24 cellular contexts compared by ENCODE assay signal in genomic region chr21:38112219-38112789, GRCh38.
DNase-seq lines count a peak whose midpoint lies in the region; ATAC-seq, FAIRE-seq and TF ChIP-seq lines count a peak whose summit lies in the region.
"Had no signal": no experiment of that assay in that cellular context is flagged by ENCODE, and none has a peak within 500 bp of the region (broad histone marks: within the 10 kb centered on the region; RNA-seq: fewer than 3 reads in every experiment).

No MANE protein-coding gene starts in this region.

- TF ChIP-seq RAD21 in K562 (CRISPR knock-in tag; conservative IDR thresholded peaks at IDR 0.05 in 1 of 2, IDR thresholded peaks at IDR 0.05 in 1 of 2) = no peak

- in situ Hi-C loops in K562 (cut with MboI) = no loop called here

- POLR2A ChIA-PET in CD8-positive, alpha-beta memory T cell (lab: Charles Lee) = no interaction called here
- POLR2A ChIA-PET in K562 (lab: Yijun Ruan, JAX) = interaction anchor here (0.6 to 2.5 kb wide), 8 partner anchors 8 to 1393 kb away, joined by 3 to 22 read pairs (median 4); no protein-coding TSS in a partner anchor

- WGBS in K562 (ENCODE audit: insufficient coverage, low coverage, missing lambda C conversion rate) = 12% methylated on average over 3 of the region's 3 CpGs

- no peak for TF ChIP-seq EP300 in K562 (IDR thresholded peaks at IDR 0.05; ENCODE audit: low read length)

- peaks cover 10% of the 10 kb centered on the region for H3K9me3 Mint-ChIP-seq in activated naive CD4-positive, alpha-beta T cell treated with anti-CD3 and anti-CD28 coated beads, Interleukin-2, amount 10 ng/mL, durations not matched to agents 7 days and 5 days
- H3K9me3 Mint-ChIP-seq in CD8-positive, alpha-beta memory T cell = peaks cover 0 to 4% (median 0%) of the 10 kb centered on the region in 5 donors
- H3K9me3 Mint-ChIP-seq: CD4-positive, alpha-beta T cell; CD8-positive, alpha-beta T cell had no signal

- H3K27ac ChIP-seq in CD8-positive, alpha-beta memory T cell (ENCODE audit: low read depth, low read length) = peak overlapping the region; percentile 64
- H3K27ac ChIP-seq in K562 (ENCODE audit: extremely low read depth, low read depth, low read length) = peak overlapping the region; percentile 76
- H3K27ac ChIP-seq: 22Rv1; A549; BLaER1 treated with 17β-estradiol and CSF1 and Interleukin-3, amounts not matched to agents 10 nM and 100 nM; C4-2B had no signal

- ATAC-seq in K562 = peak; percentile 74
- ATAC-seq: A549; CD8-positive, alpha-beta T cell; GM12878 had no signal

- H3K4me3 ChIP-seq in CD8-positive, alpha-beta memory T cell (ENCODE audit: low read length) = no peak overlapping the region
- peak overlapping the region; percentile 35 for H3K4me3 ChIP-seq in K562
- H3K4me3 ChIP-seq: A549; BLaER1 treated with 17β-estradiol and CSF1 and Interleukin-3, amounts not matched to agents 10 nM and 100 nM; GM12878 had no signal

- peak; percentile 11 for FAIRE-seq in K562 (lab: Jason Lieb, UNC)
- FAIRE-seq: A549, GM12878, GM12892, GM18507 had no signal

- H3K4me2 ChIP-seq in K562 (ENCODE audit: insufficient read depth, low read length) = peak overlapping the region; percentile 86
- H3K4me2 ChIP-seq: A549; BLaER1 treated with 17β-estradiol and CSF1 and Interleukin-3, amounts not matched to agents 10 nM and 100 nM had no signal

- H3K27me3 Mint-ChIP-seq in activated naive CD4-positive, alpha-beta T cell treated with anti-CD3 and anti-CD28 coated beads, Interleukin-2, amount 10 ng/mL, durations not matched to agents 7 days and 5 days = peaks cover 4% of the 10 kb centered on the region
- H3K27me3 Mint-ChIP-seq in CD8-positive, alpha-beta memory T cell = peaks cover 0 to 5% of the 10 kb centered on the region in 2 donors
- H3K27me3 Mint-ChIP-seq: B cell had no signal

- H3K9me3 ChIP-seq in CD8-positive, alpha-beta memory T cell (ENCODE audit: low read length) = no peaks in the 10 kb centered on the region
- no peaks in the 10 kb centered on the region for H3K9me3 ChIP-seq in K562 (replicated peaks; ENCODE audit: control insufficient read depth, insufficient read depth, low read depth, low read length)
- H3K9me3 ChIP-seq: A549 had no signal

- CTCF ChIA-PET in activated naive CD4-positive, alpha-beta T cell treated with anti-CD3 and anti-CD28 coated beads, Interleukin-2, amount 10 ng/mL, durations not matched to agents 7 days and 5 days (lab: Charles Lee) = no interaction called here
- CTCF ChIA-PET in CD8-positive, alpha-beta memory T cell (lab: Charles Lee) = no interaction called here
- CTCF ChIA-PET in K562 (lab: Yijun Ruan, JAX; ENCODE audit: low intra/inter-chr PET ratio) = no interaction called here

- no peak for TF ChIP-seq POLR2A in K562 (conservative IDR thresholded peaks at IDR 0.05)

- peaks cover 87% of the 10 kb centered on the region for H3K79me2 ChIP-seq in K562 (ENCODE audit: control insufficient read depth, insufficient read depth, low read length)

- peak overlapping the region; percentile 63; the same call in 1 of the 2 replicates for H2AFZ ChIP-seq in K562 (ENCODE audit: low read depth, low read length)

- peak overlapping the region; percentile 27 to 53; a peak in 2 of 4 replicates for H3K9ac ChIP-seq in K562 (ENCODE audit: insufficient read depth in 1 of 2, low read depth in 2 of 2, low read length in 2 of 2)
- H3K9ac ChIP-seq: BLaER1 treated with 17β-estradiol and CSF1 and Interleukin-3, amounts not matched to agents 10 nM and 100 nM had no signal

- TF ChIP-seq CTCF in K562 (IDR thresholded peaks at IDR 0.05 in 2 of 3, conservative IDR thresholded peaks at IDR 0.05 in 1 of 3; ENCODE audit: insufficient read depth in 2 of 3, low read depth in 1 of 3, low read length in 3 of 3) = no peak

- peak overlapping the region; percentile 67 for H3K27ac Mint-ChIP-seq in activated naive CD4-positive, alpha-beta T cell treated with anti-CD3 and anti-CD28 coated beads, Interleukin-2, amount 10 ng/mL, durations not matched to agents 7 days and 5 days
- H3K27ac Mint-ChIP-seq in CD8-positive, alpha-beta memory T cell = peak overlapping the region in 1 of 8 donors; percentile 8
- H3K27ac Mint-ChIP-seq: B cell; CD4-positive, alpha-beta T cell; CD8-positive, alpha-beta T cell had no signal

- intact Hi-C loops in K562 (cut with micrococcal nuclease) = no loop called here

- H3K4me3 Mint-ChIP-seq in activated naive CD4-positive, alpha-beta T cell treated with anti-CD3 and anti-CD28 coated beads, Interleukin-2, amount 10 ng/mL, durations not matched to agents 7 days and 5 days = no peak overlapping the region
- peak overlapping the region in 1 of 7 donors; percentile 3 for H3K4me3 Mint-ChIP-seq in CD8-positive, alpha-beta memory T cell
- H3K4me3 Mint-ChIP-seq: B cell; CD4-positive, alpha-beta T cell; CD8-positive, alpha-beta T cell had no signal

- no peaks in the 10 kb centered on the region for H3K4me1 ChIP-seq in CD8-positive, alpha-beta memory T cell (ENCODE audit: insufficient read depth, low read length)
- H3K4me1 ChIP-seq in K562 (replicated peaks in 1 of 2; ENCODE audit: control insufficient read depth in 2 of 2, insufficient read depth in 2 of 2, low read length in 2 of 2) = peaks cover 10 to 41% of the 10 kb centered on the region in 2 experiments
- H3K4me1 ChIP-seq: A549; BLaER1 treated with 17β-estradiol and CSF1 and Interleukin-3, amounts not matched to agents 10 nM and 100 nM had no signal

- H4K20me1 ChIP-seq in K562 (replicated peaks; ENCODE audit: control insufficient read depth, insufficient read depth, low read length) = peaks cover 6% of the 10 kb centered on the region; the same call in 1 of the 2 replicates
- H4K20me1 ChIP-seq: BLaER1 treated with 17β-estradiol and CSF1 and Interleukin-3, amounts not matched to agents 10 nM and 100 nM had no signal

- peaks cover 14% of the 10 kb centered on the region for H3K36me3 Mint-ChIP-seq in activated naive CD4-positive, alpha-beta T cell treated with anti-CD3 and anti-CD28 coated beads, Interleukin-2, amount 10 ng/mL, durations not matched to agents 7 days and 5 days
- H3K36me3 Mint-ChIP-seq in CD8-positive, alpha-beta memory T cell = no peaks in the 10 kb centered on the region
- H3K36me3 Mint-ChIP-seq: CD8-positive, alpha-beta T cell had no signal

- H3K36me3 ChIP-seq in CD8-positive, alpha-beta memory T cell (ENCODE audit: insufficient read depth, low read length) = no peaks in the 10 kb centered on the region
- peaks cover 7% of the 10 kb centered on the region for H3K36me3 ChIP-seq in K562 (ENCODE audit: control insufficient read depth, insufficient read depth, low read length)
- H3K36me3 ChIP-seq: BLaER1 treated with 17β-estradiol and CSF1 and Interleukin-3, amounts not matched to agents 10 nM and 100 nM had no signal

- no peaks in the 10 kb centered on the region for H3K27me3 ChIP-seq in CD8-positive, alpha-beta memory T cell (ENCODE audit: insufficient read depth, low read length, poor library complexity, severe bottlenecking)
- no peaks in the 10 kb centered on the region for H3K27me3 ChIP-seq in K562 (ENCODE audit: control insufficient read depth in 2 of 2, insufficient read depth in 2 of 2, low read length in 2 of 2)
- H3K27me3 ChIP-seq: BLaER1 treated with 17β-estradiol and CSF1 and Interleukin-3, amounts not matched to agents 10 nM and 100 nM had no signal

- peaks cover 38% of the 10 kb centered on the region for H3K4me1 Mint-ChIP-seq in activated naive CD4-positive, alpha-beta T cell treated with anti-CD3 and anti-CD28 coated beads, Interleukin-2, amount 10 ng/mL, durations not matched to agents 7 days and 5 days
- no peaks in the 10 kb centered on the region for H3K4me1 Mint-ChIP-seq in CD8-positive, alpha-beta memory T cell
- H3K4me1 Mint-ChIP-seq: B cell had no signal

- no peaks in the 10 kb centered on the region for H3K9me1 ChIP-seq in K562 (ENCODE audit: control insufficient read depth, insufficient read depth, low read length)

- no peak for DNase-seq in activated naive CD4-positive, alpha-beta T cell treated with anti-CD3 and anti-CD28 coated beads, Interleukin-2, amount 10 ng/mL, durations not matched to agents 7 days and 5 days
- no peak for DNase-seq in activated naive CD4-positive, alpha-beta T cell treated with Interleukin-2 at 50 U/mL for 16 hours
- DNase-seq in CD8-positive, alpha-beta memory T cell = no peak
- peak; percentile 52 to 73 (median 63) for DNase-seq in K562 (ENCODE audit: extremely low read depth in 1 of 4, low spot score in 3 of 4)
- DNase-seq in NCI-H1436 treated with DMSO at 0.1 percent for 48 hours (lab: John Stamatoyannopoulos, UW) = no peak
- DNase-seq: AML-193; CD4-positive, alpha-beta T cell; CD8-positive, alpha-beta T cell; COR-L47; DMS 273 treated with DMSO at 0.1 percent for 48 hours; DMS153; DMS53; DMS79; DND-41; EL; GDM1 had no signal

- no TSS peak for BruUV-seq in K562 (replicated peaks; lab: Mats Ljungman, UMichigan)

TF ChIP-seq in K562, 482 proteins besides CTCF, POLR2A, EP300 and RAD21 (continues in another document):
- TF ChIP-seq POLR2G (IDR thresholded peaks at IDR 0.05; ENCODE audit: low read depth, low read length) = no peak
- no peak for TF ChIP-seq XRCC3 (IDR thresholded peaks at IDR 0.05)
- TF ChIP-seq GATAD2A (IDR thresholded peaks at IDR 0.05) = no peak
- TF ChIP-seq ZNF253 (CRISPR knock-in tag; conservative IDR thresholded peaks at IDR 0.05) = no peak
- no peak for TF ChIP-seq HBP1 (CRISPR knock-in tag; IDR thresholded peaks at IDR 0.05)
- TF ChIP-seq FUS (optimal IDR thresholded peaks at IDR 0.05; ENCODE audit: low read depth, low read length) = no peak
- TF ChIP-seq C11orf30 (IDR thresholded peaks at IDR 0.05; ENCODE audit: low read depth) = peak; percentile 66
- 0 out of 2 replicates have a peak, but pooled peaks have one; percentile 41 for TF ChIP-seq HDGF (IDR thresholded peaks at IDR 0.05)
- TF ChIP-seq CHD1 (IDR thresholded peaks at IDR 0.05; ENCODE audit: low read length) = no peak
- no peak for TF ChIP-seq MTA3 (IDR thresholded peaks at IDR 0.05; ENCODE audit: borderline replicate concordance)
- no peak for TF ChIP-seq TEAD1 (CRISPR knock-in tag; IDR thresholded peaks at IDR 0.05)
- no peak for TF ChIP-seq TCFL5 (CRISPR knock-in tag; conservative IDR thresholded peaks at IDR 0.05)
- no peak for TF ChIP-seq CREB1 (IDR thresholded peaks at IDR 0.05)
- no peak for TF ChIP-seq CREB1 (CRISPR knock-in tag; IDR thresholded peaks at IDR 0.05)
- TF ChIP-seq HEY1 (CRISPR knock-in tag; IDR thresholded peaks at IDR 0.05; ENCODE audit: borderline replicate concordance) = no peak

Comparison
In these comparisons a context has a peak if more than half of its experiments do, and no peak if none do; other contexts are left out.
1. DNase-seq: peak in K562 (4 of 4); none in activated naive CD4-positive, alpha-beta T cell treated with anti-CD3 and anti-CD28 coated beads, Interleukin-2, amount 10 ng/mL, durations not matched to agents 7 days and 5 days (single experiment), activated naive CD4-positive, alpha-beta T cell treated with Interleukin-2 at 50 U/mL for 16 hours (single experiment), CD8-positive, alpha-beta memory T cell (0 of 5) and NCI-H1436 treated with DMSO at 0.1 percent for 48 hours (single experiment).